In genomic region chr7:77327932-77328628, GRCh38 we compare ENCODE assay signal across 11 cellular contexts.
DNase-seq lines count a peak whose midpoint lies in the region; ATAC-seq and TF ChIP-seq lines count a peak whose summit lies in the region.
"Had no signal": no experiment of that assay in that cellular context is flagged by ENCODE, and none has a peak within 500 bp of the region (broad histone marks: within the 10 kb centered on the region; RNA-seq: fewer than 3 reads in every experiment).

No MANE protein-coding gene starts in this region.

- no peak overlapping the region for H3K4me3 ChIP-seq in hepatocyte
- H3K4me3 ChIP-seq: prostate gland had no signal

- peak; percentile 17 for DNase-seq in stimulated activated CD4-positive, alpha-beta T cell treated with anti-CD3 and anti-CD28 coated beads, Interleukin-4, amount 100 ng/mL, for 24 hours
- DNase-seq in stimulated activated CD4-positive, alpha-beta T cell treated with anti-CD3 and anti-CD28 coated beads, Interleukin-4, amount 100 ng/mL, for 1 hour, result no peak
- peak; percentile 35 to 38 for DNase-seq in activated T-cell treated with anti-CD3 and anti-CD28 coated beads, Interleukin-2, amount 50 U/mL, for 48 hours
- DNase-seq in hepatocyte (ENCODE audit: low spot score), result no peak
- DNase-seq in AG08396 (ENCODE audit: low spot score), result no peak
- no peak for DNase-seq in NCI-H2081 treated with DMSO at 0.1 percent for 48 hours (lab: John Stamatoyannopoulos, UW)

- peak overlapping the region; percentile 27 for H3K27ac ChIP-seq in hepatocyte

- no peaks in the 10 kb centered on the region for H3K27me3 ChIP-seq in hepatocyte

- peak overlapping the region; percentile 17 for H3K4me2 ChIP-seq in hepatocyte

- ATAC-seq in HG03354 (IDR thresholded peaks at IDR 0.05; ENCODE audit: poor library complexity, severe bottlenecking, unreplicated experiment) (no peak), HG02852 (IDR thresholded peaks at IDR 0.05; ENCODE audit: unreplicated experiment) (no peak)
- ATAC-seq: HCT116, Panc1 had no signal

- H3K9me3 ChIP-seq in hepatocyte (ENCODE audit: low read depth), result no peaks in the 10 kb centered on the region
- H3K9me3 ChIP-seq: prostate gland had no signal

- no peaks in the 10 kb centered on the region for H4K20me1 ChIP-seq in hepatocyte (ENCODE audit: insufficient read depth, poor library complexity, severe bottlenecking)

- H3K79me2 ChIP-seq in hepatocyte, result no peaks in the 10 kb centered on the region

- H3K9me2 ChIP-seq in hepatocyte (replicated peaks; ENCODE audit: insufficient read depth), result no peaks in the 10 kb centered on the region

- 79% methylated on average over 6 of the region's 6 CpGs for WGBS in hepatocyte (ENCODE audit: low lambda C conversion rate, missing lambda C conversion rate)

- peaks cover 16% of the 10 kb centered on the region for H3K4me1 ChIP-seq in hepatocyte (ENCODE audit: insufficient read depth)
- H3K4me1 ChIP-seq: prostate gland had no signal

- no peak overlapping the region for H2AFZ ChIP-seq in hepatocyte

- TF ChIP-seq CTCF in hepatocyte (IDR thresholded peaks at IDR 0.05; ENCODE audit: poor library complexity), result no peak

- H3K36me3 ChIP-seq in hepatocyte (replicated peaks; ENCODE audit: insufficient read depth, low read depth), result no peaks in the 10 kb centered on the region
- H3K36me3 ChIP-seq: prostate gland had no signal

Comparison
In these comparisons a context has a peak if more than half of its experiments do, and no peak if none do; other contexts are left out.
1. DNase-seq: peak in stimulated activated CD4-positive, alpha-beta T cell treated with anti-CD3 and anti-CD28 coated beads, Interleukin-4, amount 100 ng/mL, for 24 hours (single experiment) and activated T-cell treated with anti-CD3 and anti-CD28 coated beads, Interleukin-2, amount 50 U/mL, for 48 hours (2 of 2); none in stimulated activated CD4-positive, alpha-beta T cell treated with anti-CD3 and anti-CD28 coated beads, Interleukin-4, amount 100 ng/mL, for 1 hour (single experiment), hepatocyte (single experiment), AG08396 (single experiment) and NCI-H2081 treated with DMSO at 0.1 percent for 48 hours (single experiment).